In genomic region chr2:203688798-203689197, GRCh38 we compare ENCODE assay signal across 9 cellular contexts. TPM values are rescaled to one million over a fixed set of nuclear protein-coding genes. Genes with fewer than 3 reads are reported as not detected.
DNase-seq lines count a peak whose midpoint lies in the region; ATAC-seq and TF ChIP-seq lines count a peak whose summit lies in the region.
"Had no signal": no experiment of that assay in that cellular context is flagged by ENCODE, and none has a peak within 500 bp of the region (broad histone marks: within the 10 kb centered on the region; RNA-seq: fewer than 3 reads in every experiment).

No MANE protein-coding gene starts in this region.

- no peak for TF ChIP-seq CTCF in OCI-LY3 (IDR thresholded peaks at IDR 0.05; ENCODE audit: low read depth, low read length)

- peak overlapping the region; percentile 91 for H3K4me2 ChIP-seq in OCI-LY3 (ENCODE audit: low read length)

- peaks cover 82% of the 10 kb centered on the region for H3K27me3 ChIP-seq in OCI-LY3 (ENCODE audit: low read depth, low read length)

- no peaks in the 10 kb centered on the region for H3K9me3 Mint-ChIP-seq in activated naive CD4-positive, alpha-beta T cell treated with anti-CD3 and anti-CD28 coated beads, Interleukin-2, amount 10 ng/mL, durations not matched to agents 7 days and 5 days

- 0 out of 2 replicates have a peak overlapping the region, but pooled peaks have one; percentile 16 for H3K9ac ChIP-seq in OCI-LY3 (ENCODE audit: low read length)

- intact Hi-C loops in left colon (cut with DNase I, micrococcal nuclease) = no loop called here

- H3K36me3 ChIP-seq in OCI-LY3 (replicated peaks; ENCODE audit: low read depth, low read length) = no peaks in the 10 kb centered on the region

- H2AFZ ChIP-seq in OCI-LY3 (ENCODE audit: low read depth, low read length) = no peak overlapping the region

- peak; percentile 48 for ATAC-seq in GM18519 (IDR thresholded peaks at IDR 0.05; ENCODE audit: low FRiP score, unreplicated experiment)
- ATAC-seq in HG02798 (IDR thresholded peaks at IDR 0.05; ENCODE audit: poor library complexity, unreplicated experiment) = peak; percentile 72
- peak; percentile 23 for ATAC-seq in left colon

- H3K36me3 Mint-ChIP-seq in activated naive CD4-positive, alpha-beta T cell treated with anti-CD3 and anti-CD28 coated beads, Interleukin-2, amount 10 ng/mL, durations not matched to agents 7 days and 5 days = peaks cover 6% of the 10 kb centered on the region

- 0 out of 2 replicates have a peak, but pooled peaks cover 3% of the 10 kb centered on the region for H4K20me1 ChIP-seq in OCI-LY3 (ENCODE audit: insufficient read depth, low read length)

- peaks cover 3% of the 10 kb centered on the region for H3K27me3 Mint-ChIP-seq in activated naive CD4-positive, alpha-beta T cell treated with anti-CD3 and anti-CD28 coated beads, Interleukin-2, amount 10 ng/mL, durations not matched to agents 7 days and 5 days

- no peaks in the 10 kb centered on the region for H3K9me3 ChIP-seq in OCI-LY3 (ENCODE audit: insufficient read depth, low read length)

- peak overlapping the region; percentile 11; the same call in 1 of the 2 replicates for H3K27ac ChIP-seq in OCI-LY3 (ENCODE audit: low read length)
- H3K27ac ChIP-seq: epithelial cell of prostate had no signal

- H3K4me3 ChIP-seq in OCI-LY3 (ENCODE audit: low read length) = peak overlapping the region; percentile 64

- H3K4me3 Mint-ChIP-seq in activated naive CD4-positive, alpha-beta T cell treated with anti-CD3 and anti-CD28 coated beads, Interleukin-2, amount 10 ng/mL, durations not matched to agents 7 days and 5 days = no peak overlapping the region

- no peaks in the 10 kb centered on the region for H3K79me2 ChIP-seq in OCI-LY3 (ENCODE audit: low read length)

- CTCF ChIA-PET in activated naive CD4-positive, alpha-beta T cell treated with anti-CD3 and anti-CD28 coated beads, Interleukin-2, amount 10 ng/mL, durations not matched to agents 7 days and 5 days (lab: Charles Lee) = interaction anchor here (0.6 kb wide), 1 partner anchor 43 kb away, joined by 3 read pairs; no protein-coding TSS in a partner anchor

- H3K4me1 Mint-ChIP-seq in activated naive CD4-positive, alpha-beta T cell treated with anti-CD3 and anti-CD28 coated beads, Interleukin-2, amount 10 ng/mL, durations not matched to agents 7 days and 5 days = peaks cover 3% of the 10 kb centered on the region

- H3K4me1 ChIP-seq in OCI-LY3 (ENCODE audit: low read length) = peaks cover 53% of the 10 kb centered on the region

- no peak overlapping the region for H3K27ac Mint-ChIP-seq in activated naive CD4-positive, alpha-beta T cell treated with anti-CD3 and anti-CD28 coated beads, Interleukin-2, amount 10 ng/mL, durations not matched to agents 7 days and 5 days

- peak in 1 of 2 donors; percentile 42 for DNase-seq in left colon
- DNase-seq in activated naive CD4-positive, alpha-beta T cell treated with anti-CD3 and anti-CD28 coated beads, Interleukin-2, amount 10 ng/mL, durations not matched to agents 7 days and 5 days = no peak
- DNase-seq in activated CD4-positive, CD25-positive, alpha-beta regulatory T cell (lab: John Stamatoyannopoulos, UW) = no peak
- DNase-seq in activated CD8-positive, alpha-beta memory T cell treated with anti-CD3 and anti-CD28 coated beads, Interleukin-2, amount 50 U/mL, for 48 hours = no peak
- DNase-seq in activated CD4-positive, alpha-beta T cell treated with anti-CD3 and anti-CD28 coated beads, Interleukin-2, amount 50 U/mL, for 4 hours = no peak

RNA-seq across cellular contexts. Expression of gene CD28, which starts 17.6 kb away (rescaled TPM):
- total RNA-seq in left colon = 1 to 10 TPM in 1 of 2 donors, under 1 TPM in 1; 0.34 to 1.7 TPM
